Comparison of ENCODE assay signal across 1 cellular context in the genomic region with DNA sequence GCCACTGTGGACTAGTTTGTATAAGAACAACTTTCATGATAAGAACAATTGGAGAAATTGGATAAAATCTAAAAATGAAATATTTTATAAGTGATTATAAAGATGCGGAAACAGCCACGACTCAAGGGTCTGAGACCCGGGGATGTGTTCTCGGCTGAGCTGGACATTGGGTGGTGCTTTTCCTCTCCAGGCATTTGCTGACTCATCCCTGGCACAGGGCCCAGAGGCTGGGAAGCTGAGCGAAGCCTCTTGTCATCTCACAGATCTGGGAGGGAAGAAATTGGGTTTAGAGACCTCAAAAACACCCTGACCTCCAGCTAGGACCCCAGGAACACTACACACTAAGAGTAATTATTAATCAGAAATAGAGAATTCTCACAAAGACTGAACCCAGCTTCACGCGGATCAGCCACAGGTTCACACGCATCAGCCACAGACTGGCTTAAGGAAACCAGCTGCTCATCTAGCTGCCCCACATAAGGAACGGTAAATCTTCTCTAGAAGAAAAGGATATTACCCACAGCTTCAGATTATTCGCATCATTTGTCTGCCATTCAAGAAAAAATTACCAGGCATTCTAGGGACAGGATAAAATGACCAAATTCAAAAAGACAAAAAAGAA.
A peak's percentile ranks its signal among the peaks of the same experiment; 100 is the strongest.
TF ChIP-seq lines count a peak whose summit lies in the region.

No MANE protein-coding gene starts in this region.

TF ChIP-seq in endothelial cell of umbilical vein, 7 proteins besides CTCF, POLR2A, EP300 and RAD21:
- TF ChIP-seq GATA2 (IDR thresholded peaks at IDR 0.05; ENCODE audit: insufficient read depth, insufficient read length, low read depth, low read length) = peak; percentile 35
- TF ChIP-seq, protein P1, sequence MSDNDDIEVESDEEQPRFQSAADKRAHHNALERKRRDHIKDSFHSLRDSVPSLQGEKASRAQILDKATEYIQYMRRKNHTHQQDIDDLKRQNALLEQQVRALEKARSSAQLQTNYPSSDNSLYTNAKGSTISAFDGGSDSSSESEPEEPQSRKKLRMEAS (IDR thresholded peaks at IDR 0.05; ENCODE audit: insufficient read depth, insufficient read length) = no peak
- TF ChIP-seq FOS (IDR thresholded peaks at IDR 0.05; ENCODE audit: borderline replicate concordance, insufficient read depth, low read length) = peak; percentile 86
